Comparison of ENCODE assay signal across 16 cellular contexts in the genomic region with DNA sequence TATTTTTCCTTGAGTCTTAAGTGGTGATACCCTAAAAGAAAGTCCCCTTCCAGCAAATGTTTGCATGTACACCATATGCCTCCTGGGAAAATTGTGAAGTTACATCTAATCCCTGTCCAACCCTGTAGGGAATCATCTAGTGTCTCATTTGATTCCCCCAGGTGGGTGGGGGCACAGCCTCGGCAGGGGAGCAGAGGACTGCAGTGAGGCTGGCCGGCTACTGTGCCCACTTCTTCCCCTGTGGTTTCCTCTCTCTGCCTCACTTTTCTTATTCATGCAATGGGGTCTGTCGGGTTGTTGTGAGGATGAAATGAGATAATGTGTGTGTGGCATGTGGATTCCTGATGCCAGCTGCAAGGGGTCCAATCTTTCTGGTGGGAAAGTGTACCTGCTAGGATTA. TPM values are rescaled to one million over a fixed set of nuclear protein-coding genes. Genes with fewer than 3 reads are reported as not detected.
DNase-seq lines count a peak whose midpoint lies in the region; ATAC-seq and TF ChIP-seq lines count a peak whose summit lies in the region.
"Had no signal": no experiment of that assay in that cellular context is flagged by ENCODE, and none has a peak within 500 bp of the region (broad histone marks: within the 10 kb centered on the region; RNA-seq: fewer than 3 reads in every experiment).

No MANE protein-coding gene starts in this region.

- peaks cover 11% of the 10 kb centered on the region for H4K20me1 ChIP-seq in osteoblast (ENCODE audit: insufficient read depth, low read length)

- TF ChIP-seq CTCF in right atrium auricular region (IDR thresholded peaks at IDR 0.05) (no peak), RWPE2 (IDR thresholded peaks at IDR 0.05; ENCODE audit: poor library complexity, severe bottlenecking) (no peak), osteoblast (IDR thresholded peaks at IDR 0.05; ENCODE audit: extremely low read depth, low read depth, low read length) (no peak), stomach (IDR thresholded peaks at IDR 0.05) (no peak), CD14-positive monocyte (IDR thresholded peaks at IDR 0.05) (no peak), adrenal gland (IDR thresholded peaks at IDR 0.05) (no peak)

- no peak overlapping the region for H2AFZ ChIP-seq in osteoblast (ENCODE audit: low read length)
- H2AFZ ChIP-seq: PC-9 had no signal

- intact Hi-C loops in left ventricle myocardium superior (cut with micrococcal nuclease) (no loop called here), stomach (cut with DNase I; ENCODE audit: low total_unique reads) (no loop called here), CD14-positive monocyte (cut with micrococcal nuclease) (no loop called here), adrenal gland (cut with DNase I) (no loop called here)

- no peak overlapping the region for H3K27ac Mint-ChIP-seq in CD14-positive monocyte

- no peaks in the 10 kb centered on the region for H3K79me2 ChIP-seq in osteoblast (ENCODE audit: insufficient read depth, low read length)

- TF ChIP-seq POLR2A in stomach (IDR thresholded peaks at IDR 0.05) (no peak), adrenal gland (IDR thresholded peaks at IDR 0.05) (no peak)

- H3K4me2 ChIP-seq in osteoblast (ENCODE audit: insufficient read depth, low read length), result no peak overlapping the region
- H3K4me2 ChIP-seq: PC-9 had no signal

- H3K27ac ChIP-seq in right atrium auricular region (no peak overlapping the region), RWPE2 (ENCODE audit: poor library complexity, severe bottlenecking) (no peak overlapping the region), osteoblast (ENCODE audit: low read depth, low read length) (no peak overlapping the region), stomach (peak overlapping the region in 1 of 5 donors; percentile 71), adrenal gland (no peak overlapping the region)
- H3K27ac ChIP-seq: C4-2B, PC-9, RWPE1 had no signal

- DNase-seq in left ventricle myocardium superior (peak; percentile 19), right atrium auricular region (ENCODE audit: low spot score) (no peak), RWPE2 (ENCODE audit: low spot score) (peak; percentile 46), osteoblast (ENCODE audit: insufficient read length, low spot score, missing footprints) (peak; percentile 14), stomach (no peak), CD14-positive monocyte (ENCODE audit: low spot score) (no peak), adrenal gland (no peak)
- no peak for DNase-seq in stimulated activated CD4-positive, alpha-beta T cell treated with anti-CD3 and anti-CD28 coated beads, Interleukin-15, amount 100 ng/mL, for 24 hours
- DNase-seq: H9, NCI-H1694 treated with DMSO at 0.1 percent for 48 hours, NCI-H2227 treated with DMSO at 0.1 percent for 48 hours, NCI-H524, PC-9 had no signal

- H3K4me3 Mint-ChIP-seq in CD14-positive monocyte, result peak overlapping the region in 1 of 2 donors; percentile 48
- H3K4me3 Mint-ChIP-seq: H9 had no signal

- H3K4me3 ChIP-seq in right atrium auricular region (no peak overlapping the region), RWPE2 (ENCODE audit: severe bottlenecking) (no peak overlapping the region), osteoblast (ENCODE audit: insufficient read depth, low read length) (no peak overlapping the region), stomach (no peak overlapping the region), adrenal gland (no peak overlapping the region)
- H3K4me3 ChIP-seq: PC-9 had no signal

- peaks cover 0 to 34% of the 10 kb centered on the region in 2 donors for H3K4me1 ChIP-seq in right atrium auricular region
- H3K4me1 ChIP-seq in RWPE2 (ENCODE audit: insufficient read depth, poor library complexity, severe bottlenecking), result peaks cover 19% of the 10 kb centered on the region
- H3K4me1 ChIP-seq in osteoblast (ENCODE audit: insufficient read depth, low read length), result peaks cover 42% of the 10 kb centered on the region
- H3K4me1 ChIP-seq in stomach, result peaks cover 29 to 71% (median 53%) of the 10 kb centered on the region in 4 donors
- H3K4me1 ChIP-seq in adrenal gland (replicated peaks in 1 of 2), result peaks cover 8 to 26% of the 10 kb centered on the region in 2 donors

- H3K4me1 Mint-ChIP-seq in CD14-positive monocyte, result peaks cover 68% of the 10 kb centered on the region

- 72 to 86% (median 81%) methylated on average over 3 of the region's 3 CpGs for WGBS in stomach, 5 donors
- WGBS in adrenal gland, 4 donors, result 61 to 80% (median 71%) methylated on average over 2 to 3 of the region's 3 CpGs

- H3K9me3 Mint-ChIP-seq in CD14-positive monocyte, result peaks cover 0 to 6% (median 2%) of the 10 kb centered on the region in 7 donors
- H3K9me3 Mint-ChIP-seq: H9 had no signal

- H3K27me3 Mint-ChIP-seq in CD14-positive monocyte (ENCODE audit: low read depth in 3 of 3), result peaks cover 44 to 53% (median 51%) of the 10 kb centered on the region in 3 donors

- H3K36me3 Mint-ChIP-seq in CD14-positive monocyte, result peaks cover 3 to 11% of the 10 kb centered on the region in 2 donors

- H3K27me3 ChIP-seq in right atrium auricular region (no peaks in the 10 kb centered on the region), RWPE2 (ENCODE audit: insufficient read depth, poor library complexity, severe bottlenecking) (peaks cover 21% of the 10 kb centered on the region), osteoblast (ENCODE audit: insufficient read depth, low read length) (peaks cover 17% of the 10 kb centered on the region), stomach (peaks cover 0 to 40% (median 19%) of the 10 kb centered on the region in 3 donors), adrenal gland (peaks cover 7% of the 10 kb centered on the region)

- TF ChIP-seq EP300 in stomach (IDR thresholded peaks at IDR 0.05), result no peak

- H3K9me3 ChIP-seq in right atrium auricular region (no peaks in the 10 kb centered on the region), RWPE2 (ENCODE audit: severe bottlenecking) (no peaks in the 10 kb centered on the region), osteoblast (ENCODE audit: low read depth, low read length) (no peaks in the 10 kb centered on the region), stomach (no peaks in the 10 kb centered on the region), adrenal gland (replicated peaks in 1 of 3) (no peaks in the 10 kb centered on the region)

- ATAC-seq in left ventricle myocardium superior (no peak), RWPE2 (ENCODE audit: low read depth) (no peak)

- H3K36me3 ChIP-seq in right atrium auricular region (no peaks in the 10 kb centered on the region), RWPE2 (ENCODE audit: low read depth) (no peaks in the 10 kb centered on the region), osteoblast (ENCODE audit: insufficient read depth, low read length) (no peaks in the 10 kb centered on the region), stomach (peaks cover 0 to 7% (median 3%) of the 10 kb centered on the region in 4 donors), adrenal gland (replicated peaks in 1 of 2) (no peaks in the 10 kb centered on the region)

RNA-seq across cellular contexts. Expression of a gene that starts 6.0 kb away (rescaled TPM):
- total RNA-seq in left ventricle myocardium superior (3.2 TPM), right atrium auricular region (1 to 10 TPM; 5.1 to 6.7 TPM), osteoblast (5.3 and 5.8 TPM in 2 replicates), stomach (10 to 100 TPM in 3 of 5 donors, 1 to 10 TPM in 2; 7.7 to 53.1 (median 18.0) TPM), adrenal gland (10 to 100 TPM in 6 of 8 donors, 1 to 10 TPM in 2; 5.4 to 33.6 (median 13.4) TPM)
- polyA plus RNA-seq in stomach (1 to 10 TPM; 1.1 to 5.4 (median 2.6) TPM), CD14-positive monocyte (under 1 TPM; 0.58 to 0.73 TPM), adrenal gland (10 to 100 TPM in 2 of 3 donors, 1 to 10 TPM in 1; 4.2 to 22.9 (median 11.8) TPM)
- total RNA-seq: G401, PC-9 had no signal

Comparison
In these comparisons a context has a peak if more than half of its experiments do, and no peak if none do; other contexts are left out.
1. DNase-seq: peak in left ventricle myocardium superior (single experiment), RWPE2 (single experiment) and osteoblast (single experiment); none in right atrium auricular region (single experiment), stomach (single experiment), CD14-positive monocyte (single experiment), stimulated activated CD4-positive, alpha-beta T cell treated with anti-CD3 and anti-CD28 coated beads, Interleukin-15, amount 100 ng/mL, for 24 hours (single experiment) and adrenal gland (0 of 7).